Comparison of ENCODE assay signal across 10 cellular contexts in the genomic region with DNA sequence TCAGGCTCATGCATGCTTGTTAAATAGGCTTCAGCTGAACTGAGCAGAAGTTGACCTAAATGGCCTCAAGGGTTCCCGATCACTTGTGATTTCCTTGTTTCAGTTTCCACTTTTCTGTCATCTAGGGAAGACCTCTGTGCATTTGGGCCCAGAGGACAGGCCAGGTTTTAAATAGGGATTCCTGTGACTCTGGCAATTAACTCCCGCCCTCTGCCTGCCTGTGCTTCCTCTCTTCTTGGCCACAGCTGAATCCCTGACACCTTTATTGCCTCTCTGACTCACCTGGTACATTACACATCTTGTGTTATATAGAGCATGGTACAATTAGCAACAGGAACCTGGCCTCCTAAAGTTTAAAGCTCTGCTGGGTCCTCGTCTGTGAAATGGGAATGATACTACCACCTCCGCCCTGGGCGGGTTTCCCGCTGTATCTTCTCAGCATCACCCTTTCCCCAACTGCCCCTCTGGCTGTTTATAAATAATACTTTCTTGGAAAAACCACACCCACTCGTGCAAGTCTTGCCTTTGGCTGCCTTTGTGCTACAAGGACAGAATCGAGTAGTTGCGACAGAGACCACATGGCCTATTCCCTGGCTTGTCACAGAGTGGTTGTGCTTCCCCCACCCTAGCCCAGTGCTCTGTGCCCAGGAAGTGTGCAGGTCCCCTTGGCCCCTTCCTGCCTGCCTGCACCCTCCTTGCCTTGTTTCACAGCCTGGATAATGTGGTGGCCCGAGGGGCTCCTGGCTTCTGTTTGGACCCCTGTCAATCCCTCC. TPM values are rescaled to one million over a fixed set of nuclear protein-coding genes. Genes with fewer than 3 reads are reported as not detected.
DNase-seq lines count a peak whose midpoint lies in the region; ATAC-seq and TF ChIP-seq lines count a peak whose summit lies in the region.
"Had no signal": no experiment of that assay in that cellular context is flagged by ENCODE, and none has a peak within 500 bp of the region (broad histone marks: within the 10 kb centered on the region; RNA-seq: fewer than 3 reads in every experiment).

No MANE protein-coding gene starts in this region.

- peaks cover 0 to 7% of the 10 kb centered on the region in 2 donors for H3K4me1 Mint-ChIP-seq in effector memory CD8-positive, alpha-beta T cell (ENCODE audit: low read depth in 2 of 2)
- peaks cover 7% of the 10 kb centered on the region for H3K4me1 Mint-ChIP-seq in activated T-cell treated with anti-CD3 and anti-CD28 coated beads, Interleukin-2, amount 50 U/mL, for 24 hours (ENCODE audit: low read depth)
- H3K4me1 Mint-ChIP-seq: activated naive CD4-positive, alpha-beta T cell treated with anti-CD3 and anti-CD28 coated beads, Interleukin-2, amount 50 U/mL, for 24 hours had no signal

- no peak for TF ChIP-seq CTCF in colonic mucosa (IDR thresholded peaks at IDR 0.05)

- H3K27me3 Mint-ChIP-seq in effector memory CD8-positive, alpha-beta T cell: peaks cover 0 to 24% of the 10 kb centered on the region in 2 donors
- peaks cover 11% of the 10 kb centered on the region for H3K27me3 Mint-ChIP-seq in activated T-cell treated with anti-CD3 and anti-CD28 coated beads, Interleukin-2, amount 50 U/mL, for 24 hours

- no peaks in the 10 kb centered on the region for H3K9me3 Mint-ChIP-seq in effector memory CD8-positive, alpha-beta T cell
- H3K9me3 Mint-ChIP-seq in activated T-cell treated with anti-CD3 and anti-CD28 coated beads, Interleukin-2, amount 50 U/mL, for 24 hours: no peaks in the 10 kb centered on the region
- H3K9me3 Mint-ChIP-seq: activated naive CD4-positive, alpha-beta T cell treated with anti-CD3 and anti-CD28 coated beads, Interleukin-2, amount 50 U/mL, for 24 hours had no signal

- H3K4me2 ChIP-seq in BLaER1: peak overlapping the region; percentile 59

- no peaks in the 10 kb centered on the region for H3K36me3 Mint-ChIP-seq in effector memory CD8-positive, alpha-beta T cell (ENCODE audit: insufficient read depth)
- no peaks in the 10 kb centered on the region for H3K36me3 Mint-ChIP-seq in activated T-cell treated with anti-CD3 and anti-CD28 coated beads, Interleukin-2, amount 50 U/mL, for 24 hours (ENCODE audit: low read depth)
- H3K36me3 Mint-ChIP-seq: activated naive CD4-positive, alpha-beta T cell treated with anti-CD3 and anti-CD28 coated beads, Interleukin-2, amount 50 U/mL, for 24 hours had no signal

- H3K9me3 ChIP-seq in BLaER1 (no peaks in the 10 kb centered on the region), colonic mucosa (no peaks in the 10 kb centered on the region)

- no peaks in the 10 kb centered on the region for H3K36me3 ChIP-seq in BLaER1
- H3K36me3 ChIP-seq in colonic mucosa: no peaks in the 10 kb centered on the region

- no peak overlapping the region for H3K4me3 Mint-ChIP-seq in effector memory CD8-positive, alpha-beta T cell
- H3K4me3 Mint-ChIP-seq in activated T-cell treated with anti-CD3 and anti-CD28 coated beads, Interleukin-2, amount 50 U/mL, for 24 hours: no peak overlapping the region
- H3K4me3 Mint-ChIP-seq: activated naive CD4-positive, alpha-beta T cell treated with anti-CD3 and anti-CD28 coated beads, Interleukin-2, amount 50 U/mL, for 24 hours had no signal

- no peak overlapping the region for H3K27ac Mint-ChIP-seq in effector memory CD8-positive, alpha-beta T cell
- H3K27ac Mint-ChIP-seq in activated T-cell treated with anti-CD3 and anti-CD28 coated beads, Interleukin-2, amount 50 U/mL, for 24 hours: no peak overlapping the region
- H3K27ac Mint-ChIP-seq: activated naive CD4-positive, alpha-beta T cell treated with anti-CD3 and anti-CD28 coated beads, Interleukin-2, amount 50 U/mL, for 24 hours had no signal

- H3K9ac ChIP-seq in BLaER1 (no peak overlapping the region), colonic mucosa (ENCODE audit: low read depth in 2 of 2, low read length in 2 of 2) (no peak overlapping the region)

- ATAC-seq in effector memory CD8-positive, alpha-beta T cell (replicated peaks): no peak

- H3K27ac ChIP-seq in BLaER1 (0 out of 2 replicates have a peak overlapping the region, but pooled peaks have one; percentile 45), colonic mucosa (peak overlapping the region; percentile 76)

- H3K4me3 ChIP-seq in BLaER1 (no peak overlapping the region), colonic mucosa (no peak overlapping the region)

- H4K20me1 ChIP-seq in BLaER1: peaks cover 32% of the 10 kb centered on the region

- peaks cover 6% of the 10 kb centered on the region for H3K27me3 ChIP-seq in BLaER1
- H3K27me3 ChIP-seq in colonic mucosa: no peaks in the 10 kb centered on the region

- peak; percentile 70 for DNase-seq in M059J (ENCODE audit: low read depth)
- peak; percentile 75 for DNase-seq in colonic mucosa
- DNase-seq in midbrain (lab: John Stamatoyannopoulos, UW): peak; percentile 32
- no peak for DNase-seq in effector memory CD8-positive, alpha-beta T cell
- DNase-seq in activated T-cell treated with anti-CD3 and anti-CD28 coated beads, Interleukin-2, amount 50 U/mL, for 24 hours: no peak
- DNase-seq in stimulated activated CD4-positive, alpha-beta T cell treated with anti-CD3 and anti-CD28 coated beads, Interleukin-15, amount 100 ng/mL, for 24 hours: no peak
- no peak for DNase-seq in NCI-H446 (lab: John Stamatoyannopoulos, UW)
- DNase-seq: NCI-H1092 had no signal

- H3K4me1 ChIP-seq in BLaER1 (peaks cover 33% of the 10 kb centered on the region), colonic mucosa (peaks cover 20% of the 10 kb centered on the region)

- intact Hi-C loops in colonic mucosa (cut with DNase I): no loop called here

RNA-seq across cellular contexts. Expression of a gene that starts 8.0 kb away (rescaled TPM):
- 5.0 and 9.0 TPM in 2 replicates for total RNA-seq in M059J (2014; rRNA removed; shearing (Covaris generic))
- total RNA-seq in colonic mucosa: 1 to 10 TPM; 4.2 to 6.2 TPM

Comparison
In these comparisons a context has a peak if more than half of its experiments do, and no peak if none do; other contexts are left out.
1. DNase-seq: peak in M059J (single experiment), colonic mucosa (single experiment) and midbrain (single experiment); none in effector memory CD8-positive, alpha-beta T cell (0 of 3), activated T-cell treated with anti-CD3 and anti-CD28 coated beads, Interleukin-2, amount 50 U/mL, for 24 hours (single experiment), stimulated activated CD4-positive, alpha-beta T cell treated with anti-CD3 and anti-CD28 coated beads, Interleukin-15, amount 100 ng/mL, for 24 hours (single experiment) and NCI-H446 (0 of 2).